ENCODE assay signal across 1 cellular context in the genomic region with DNA sequence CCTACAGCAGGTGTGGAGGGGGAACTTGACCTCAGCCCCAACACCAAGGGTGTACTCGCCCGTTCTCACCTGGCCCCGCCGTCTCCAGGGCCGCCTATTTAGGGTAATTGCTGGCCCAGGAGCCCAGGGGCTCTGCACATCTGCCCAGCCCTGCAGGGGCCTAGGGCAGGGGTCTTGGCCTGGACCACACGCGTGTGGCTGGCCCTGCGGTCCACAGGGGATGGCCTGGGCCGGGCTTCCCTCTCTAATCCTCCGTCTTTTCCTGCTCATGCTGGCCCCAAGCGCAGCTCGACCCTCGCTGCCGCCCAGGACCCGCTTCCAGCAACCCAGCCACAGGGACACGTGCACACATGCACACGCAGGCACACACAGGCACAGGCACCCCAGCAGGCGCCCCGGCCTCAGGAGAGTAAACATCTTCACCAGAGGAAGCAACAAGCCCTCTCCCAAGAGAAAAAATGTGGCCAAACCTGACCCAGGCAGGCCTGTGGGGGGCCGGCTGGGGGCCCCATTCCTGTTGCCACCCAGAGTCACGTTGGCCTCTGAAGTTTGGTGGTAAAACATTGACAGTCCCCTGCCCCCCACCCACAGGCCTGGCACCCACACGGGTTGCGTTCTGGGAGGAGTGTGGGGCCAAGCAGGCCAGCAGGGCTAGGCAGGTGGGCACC.
TF ChIP-seq lines count a peak whose summit lies in the region.

No MANE protein-coding gene starts in this region.

TF ChIP-seq in HepG2, 621 proteins besides CTCF, POLR2A, EP300 and RAD21 (continued from another document):
- TF ChIP-seq, protein P1, sequence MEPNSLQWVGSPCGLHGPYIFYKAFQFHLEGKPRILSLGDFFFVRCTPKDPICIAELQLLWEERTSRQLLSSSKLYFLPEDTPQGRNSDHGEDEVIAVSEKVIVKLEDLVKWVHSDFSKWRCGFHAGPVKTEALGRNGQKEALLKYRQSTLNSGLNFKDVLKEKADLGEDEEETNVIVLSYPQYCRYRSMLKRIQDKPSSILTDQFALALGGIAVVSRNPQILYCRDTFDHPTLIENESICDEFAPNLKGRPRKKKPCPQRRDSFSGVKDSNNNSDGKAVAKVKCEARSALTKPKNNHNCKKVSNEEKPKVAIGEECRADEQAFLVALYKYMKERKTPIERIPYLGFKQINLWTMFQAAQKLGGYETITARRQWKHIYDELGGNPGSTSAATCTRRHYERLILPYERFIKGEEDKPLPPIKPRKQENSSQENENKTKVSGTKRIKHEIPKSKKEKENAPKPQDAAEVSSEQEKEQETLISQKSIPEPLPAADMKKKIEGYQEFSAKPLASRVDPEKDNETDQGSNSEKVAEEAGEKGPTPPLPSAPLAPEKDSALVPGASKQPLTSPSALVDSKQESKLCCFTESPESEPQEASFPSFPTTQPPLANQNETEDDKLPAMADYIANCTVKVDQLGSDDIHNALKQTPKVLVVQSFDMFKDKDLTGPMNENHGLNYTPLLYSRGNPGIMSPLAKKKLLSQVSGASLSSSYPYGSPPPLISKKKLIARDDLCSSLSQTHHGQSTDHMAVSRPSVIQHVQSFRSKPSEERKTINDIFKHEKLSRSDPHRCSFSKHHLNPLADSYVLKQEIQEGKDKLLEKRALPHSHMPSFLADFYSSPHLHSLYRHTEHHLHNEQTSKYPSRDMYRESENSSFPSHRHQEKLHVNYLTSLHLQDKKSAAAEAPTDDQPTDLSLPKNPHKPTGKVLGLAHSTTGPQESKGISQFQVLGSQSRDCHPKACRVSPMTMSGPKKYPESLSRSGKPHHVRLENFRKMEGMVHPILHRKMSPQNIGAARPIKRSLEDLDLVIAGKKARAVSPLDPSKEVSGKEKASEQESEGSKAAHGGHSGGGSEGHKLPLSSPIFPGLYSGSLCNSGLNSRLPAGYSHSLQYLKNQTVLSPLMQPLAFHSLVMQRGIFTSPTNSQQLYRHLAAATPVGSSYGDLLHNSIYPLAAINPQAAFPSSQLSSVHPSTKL (CRISPR knock-in tag; IDR thresholded peaks at IDR 0.05) = peak; percentile 61
- TF ChIP-seq, protein P2, sequence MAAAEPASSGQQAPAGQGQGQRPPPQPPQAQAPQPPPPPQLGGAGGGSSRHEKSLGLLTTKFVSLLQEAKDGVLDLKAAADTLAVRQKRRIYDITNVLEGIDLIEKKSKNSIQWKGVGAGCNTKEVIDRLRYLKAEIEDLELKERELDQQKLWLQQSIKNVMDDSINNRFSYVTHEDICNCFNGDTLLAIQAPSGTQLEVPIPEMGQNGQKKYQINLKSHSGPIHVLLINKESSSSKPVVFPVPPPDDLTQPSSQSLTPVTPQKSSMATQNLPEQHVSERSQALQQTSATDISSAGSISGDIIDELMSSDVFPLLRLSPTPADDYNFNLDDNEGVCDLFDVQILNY (CRISPR knock-in tag; conservative IDR thresholded peaks at IDR 0.05) = no peak
- TF ChIP-seq FOXO1 (CRISPR knock-in tag; IDR thresholded peaks at IDR 0.05) = peak; percentile 50; the same call in 1 of the 2 replicates
- TF ChIP-seq MTA1 (CRISPR knock-in tag; IDR thresholded peaks at IDR 0.05; ENCODE audit: borderline replicate concordance) = peak; percentile 33; the same call in 1 of the 2 replicates
- TF ChIP-seq ETV5 (CRISPR knock-in tag; IDR thresholded peaks at IDR 0.05; ENCODE audit: borderline replicate concordance) = peak; percentile 39; the same call in 1 of the 2 replicates
- TF ChIP-seq ATF7-NPFF (CRISPR knock-in tag; IDR thresholded peaks at IDR 0.05; ENCODE audit: low read depth) = 0 out of 2 replicates have a peak, but pooled peaks have one; percentile 34
- peak; percentile 45; the same call in 1 of the 2 replicates for TF ChIP-seq FOXJ3 (CRISPR knock-in tag; IDR thresholded peaks at IDR 0.05; ENCODE audit: borderline replicate concordance)
- no peak for TF ChIP-seq CBX5 (CRISPR knock-in tag; IDR thresholded peaks at IDR 0.05; ENCODE audit: borderline replicate concordance)
- TF ChIP-seq FOXA3 (CRISPR knock-in tag; IDR thresholded peaks at IDR 0.05) = peak; percentile 51; the same call in 1 of the 2 replicates
- peak; percentile 80; the same call in 1 of the 2 replicates for TF ChIP-seq ZNF430 (CRISPR knock-in tag; IDR thresholded peaks at IDR 0.05)
- TF ChIP-seq ZNF292 (CRISPR knock-in tag; IDR thresholded peaks at IDR 0.05; ENCODE audit: borderline replicate concordance, low read depth) = 0 out of 2 replicates have a peak, but pooled peaks have one; percentile 56
- TF ChIP-seq MAZ (IDR thresholded peaks at IDR 0.05; ENCODE audit: borderline replicate concordance, low read depth, low read length) = no peak
- TF ChIP-seq MAZ (CRISPR knock-in tag; IDR thresholded peaks at IDR 0.05; ENCODE audit: low read depth) = peak; percentile 46; the same call in 1 of the 2 replicates
- TF ChIP-seq, protein P3, sequence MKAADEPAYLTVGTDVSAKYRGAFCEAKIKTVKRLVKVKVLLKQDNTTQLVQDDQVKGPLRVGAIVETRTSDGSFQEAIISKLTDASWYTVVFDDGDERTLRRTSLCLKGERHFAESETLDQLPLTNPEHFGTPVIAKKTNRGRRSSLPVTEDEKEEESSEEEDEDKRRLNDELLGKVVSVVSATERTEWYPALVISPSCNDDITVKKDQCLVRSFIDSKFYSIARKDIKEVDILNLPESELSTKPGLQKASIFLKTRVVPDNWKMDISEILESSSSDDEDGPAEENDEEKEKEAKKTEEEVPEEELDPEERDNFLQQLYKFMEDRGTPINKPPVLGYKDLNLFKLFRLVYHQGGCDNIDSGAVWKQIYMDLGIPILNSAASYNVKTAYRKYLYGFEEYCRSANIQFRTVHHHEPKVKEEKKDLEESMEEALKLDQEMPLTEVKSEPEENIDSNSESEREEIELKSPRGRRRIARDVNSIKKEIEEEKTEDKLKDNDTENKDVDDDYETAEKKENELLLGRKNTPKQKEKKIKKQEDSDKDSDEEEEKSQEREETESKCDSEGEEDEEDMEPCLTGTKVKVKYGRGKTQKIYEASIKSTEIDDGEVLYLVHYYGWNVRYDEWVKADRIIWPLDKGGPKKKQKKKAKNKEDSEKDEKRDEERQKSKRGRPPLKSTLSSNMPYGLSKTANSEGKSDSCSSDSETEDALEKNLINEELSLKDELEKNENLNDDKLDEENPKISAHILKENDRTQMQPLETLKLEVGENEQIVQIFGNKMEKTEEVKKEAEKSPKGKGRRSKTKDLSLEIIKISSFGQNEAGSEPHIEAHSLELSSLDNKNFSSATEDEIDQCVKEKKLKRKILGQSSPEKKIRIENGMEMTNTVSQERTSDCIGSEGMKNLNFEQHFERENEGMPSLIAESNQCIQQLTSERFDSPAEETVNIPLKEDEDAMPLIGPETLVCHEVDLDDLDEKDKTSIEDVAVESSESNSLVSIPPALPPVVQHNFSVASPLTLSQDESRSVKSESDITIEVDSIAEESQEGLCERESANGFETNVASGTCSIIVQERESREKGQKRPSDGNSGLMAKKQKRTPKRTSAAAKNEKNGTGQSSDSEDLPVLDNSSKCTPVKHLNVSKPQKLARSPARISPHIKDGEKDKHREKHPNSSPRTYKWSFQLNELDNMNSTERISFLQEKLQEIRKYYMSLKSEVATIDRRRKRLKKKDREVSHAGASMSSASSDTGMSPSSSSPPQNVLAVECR (CRISPR knock-in tag; IDR thresholded peaks at IDR 0.05; ENCODE audit: borderline replicate concordance) = peak; percentile 56; the same call in 1 of the 2 replicates
- TF ChIP-seq DNMT3B (CRISPR knock-in tag; conservative IDR thresholded peaks at IDR 0.05) = no peak
- no peak for TF ChIP-seq FOXA1 (IDR thresholded peaks at IDR 0.05)
- TF ChIP-seq FOXA1 (CRISPR knock-in tag; IDR thresholded peaks at IDR 0.05) = peak; percentile 54; the same call in 1 of the 2 replicates
- no peak for TF ChIP-seq ZNF431 (CRISPR knock-in tag; IDR thresholded peaks at IDR 0.05; ENCODE audit: borderline replicate concordance, low read depth)
- TF ChIP-seq ZNF296 (CRISPR knock-in tag; conservative IDR thresholded peaks at IDR 0.05) = 0 out of 2 replicates have a peak, but pooled peaks have one; percentile 21
- 0 out of 2 replicates have a peak, but pooled peaks have one; percentile 32 for TF ChIP-seq ZNF891 (CRISPR knock-in tag; IDR thresholded peaks at IDR 0.05)
- TF ChIP-seq, protein P4, sequence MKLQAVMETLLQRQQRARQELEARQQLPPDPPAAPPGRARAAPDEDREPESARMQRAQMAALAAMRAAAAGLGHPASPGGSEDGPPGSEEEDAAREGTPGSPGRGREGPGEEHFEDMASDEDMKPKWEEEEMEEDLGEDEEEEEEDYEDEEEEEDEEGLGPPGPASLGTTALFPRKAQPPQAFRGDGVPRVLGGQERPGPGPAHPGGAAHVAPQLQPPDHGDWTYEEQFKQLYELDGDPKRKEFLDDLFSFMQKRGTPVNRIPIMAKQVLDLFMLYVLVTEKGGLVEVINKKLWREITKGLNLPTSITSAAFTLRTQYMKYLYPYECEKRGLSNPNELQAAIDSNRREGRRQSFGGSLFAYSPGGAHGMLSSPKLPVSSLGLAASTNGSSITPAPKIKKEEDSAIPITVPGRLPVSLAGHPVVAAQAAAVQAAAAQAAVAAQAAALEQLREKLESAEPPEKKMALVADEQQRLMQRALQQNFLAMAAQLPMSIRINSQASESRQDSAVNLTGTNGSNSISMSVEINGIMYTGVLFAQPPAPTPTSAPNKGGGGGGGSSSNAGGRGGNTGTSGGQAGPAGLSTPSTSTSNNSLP (IDR thresholded peaks at IDR 0.05; ENCODE audit: low read depth, low read length) = no peak
- no peak for TF ChIP-seq ZNF10 (CRISPR knock-in tag; IDR thresholded peaks at IDR 0.05; ENCODE audit: borderline replicate concordance, low read depth)
- no peak for TF ChIP-seq HMGA1 (CRISPR knock-in tag; conservative IDR thresholded peaks at IDR 0.05)
- TF ChIP-seq RXRB (CRISPR knock-in tag; IDR thresholded peaks at IDR 0.05; ENCODE audit: borderline replicate concordance) = peak; percentile 25; the same call in 1 of the 2 replicates
- peak; percentile 55; the same call in 1 of the 2 replicates for TF ChIP-seq SOX5 (CRISPR knock-in tag; IDR thresholded peaks at IDR 0.05; ENCODE audit: borderline replicate concordance)
- TF ChIP-seq, protein P5, sequence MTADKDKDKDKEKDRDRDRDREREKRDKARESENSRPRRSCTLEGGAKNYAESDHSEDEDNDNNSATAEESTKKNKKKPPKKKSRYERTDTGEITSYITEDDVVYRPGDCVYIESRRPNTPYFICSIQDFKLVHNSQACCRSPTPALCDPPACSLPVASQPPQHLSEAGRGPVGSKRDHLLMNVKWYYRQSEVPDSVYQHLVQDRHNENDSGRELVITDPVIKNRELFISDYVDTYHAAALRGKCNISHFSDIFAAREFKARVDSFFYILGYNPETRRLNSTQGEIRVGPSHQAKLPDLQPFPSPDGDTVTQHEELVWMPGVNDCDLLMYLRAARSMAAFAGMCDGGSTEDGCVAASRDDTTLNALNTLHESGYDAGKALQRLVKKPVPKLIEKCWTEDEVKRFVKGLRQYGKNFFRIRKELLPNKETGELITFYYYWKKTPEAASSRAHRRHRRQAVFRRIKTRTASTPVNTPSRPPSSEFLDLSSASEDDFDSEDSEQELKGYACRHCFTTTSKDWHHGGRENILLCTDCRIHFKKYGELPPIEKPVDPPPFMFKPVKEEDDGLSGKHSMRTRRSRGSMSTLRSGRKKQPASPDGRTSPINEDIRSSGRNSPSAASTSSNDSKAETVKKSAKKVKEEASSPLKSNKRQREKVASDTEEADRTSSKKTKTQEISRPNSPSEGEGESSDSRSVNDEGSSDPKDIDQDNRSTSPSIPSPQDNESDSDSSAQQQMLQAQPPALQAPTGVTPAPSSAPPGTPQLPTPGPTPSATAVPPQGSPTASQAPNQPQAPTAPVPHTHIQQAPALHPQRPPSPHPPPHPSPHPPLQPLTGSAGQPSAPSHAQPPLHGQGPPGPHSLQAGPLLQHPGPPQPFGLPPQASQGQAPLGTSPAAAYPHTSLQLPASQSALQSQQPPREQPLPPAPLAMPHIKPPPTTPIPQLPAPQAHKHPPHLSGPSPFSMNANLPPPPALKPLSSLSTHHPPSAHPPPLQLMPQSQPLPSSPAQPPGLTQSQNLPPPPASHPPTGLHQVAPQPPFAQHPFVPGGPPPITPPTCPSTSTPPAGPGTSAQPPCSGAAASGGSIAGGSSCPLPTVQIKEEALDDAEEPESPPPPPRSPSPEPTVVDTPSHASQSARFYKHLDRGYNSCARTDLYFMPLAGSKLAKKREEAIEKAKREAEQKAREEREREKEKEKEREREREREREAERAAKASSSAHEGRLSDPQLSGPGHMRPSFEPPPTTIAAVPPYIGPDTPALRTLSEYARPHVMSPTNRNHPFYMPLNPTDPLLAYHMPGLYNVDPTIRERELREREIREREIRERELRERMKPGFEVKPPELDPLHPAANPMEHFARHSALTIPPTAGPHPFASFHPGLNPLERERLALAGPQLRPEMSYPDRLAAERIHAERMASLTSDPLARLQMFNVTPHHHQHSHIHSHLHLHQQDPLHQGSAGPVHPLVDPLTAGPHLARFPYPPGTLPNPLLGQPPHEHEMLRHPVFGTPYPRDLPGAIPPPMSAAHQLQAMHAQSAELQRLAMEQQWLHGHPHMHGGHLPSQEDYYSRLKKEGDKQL (CRISPR knock-in tag; IDR thresholded peaks at IDR 0.05; ENCODE audit: low read depth) = no peak
- peak; percentile 71; the same call in 1 of the 2 replicates for TF ChIP-seq MXD4 (CRISPR knock-in tag; IDR thresholded peaks at IDR 0.05)
- peak; percentile 74 for TF ChIP-seq ZBTB7B (CRISPR knock-in tag; IDR thresholded peaks at IDR 0.05)
- TF ChIP-seq ZNF451 (CRISPR knock-in tag; IDR thresholded peaks at IDR 0.05) = no peak
- TF ChIP-seq KLF12 (CRISPR knock-in tag; IDR thresholded peaks at IDR 0.05; ENCODE audit: borderline replicate concordance) = 0 out of 2 replicates have a peak, but pooled peaks have one; percentile 20
- TF ChIP-seq MED1 (CRISPR knock-in tag; IDR thresholded peaks at IDR 0.05) = peak; percentile 82
- TF ChIP-seq, protein P6, sequence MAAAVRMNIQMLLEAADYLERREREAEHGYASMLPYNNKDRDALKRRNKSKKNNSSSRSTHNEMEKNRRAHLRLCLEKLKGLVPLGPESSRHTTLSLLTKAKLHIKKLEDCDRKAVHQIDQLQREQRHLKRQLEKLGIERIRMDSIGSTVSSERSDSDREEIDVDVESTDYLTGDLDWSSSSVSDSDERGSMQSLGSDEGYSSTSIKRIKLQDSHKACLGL (CRISPR knock-in tag; IDR thresholded peaks at IDR 0.05) = peak; percentile 83; the same call in 1 of the 2 replicates
